In genomic region chr11:119018074-119018938, GRCh38 we compare ENCODE assay signal across 8 cellular contexts. TPM values are rescaled to one million over a fixed set of nuclear protein-coding genes. Genes with fewer than 3 reads are reported as not detected.
A peak's percentile ranks its signal among the peaks of the same experiment; 100 is the strongest.
DNase-seq lines count a peak whose midpoint lies in the region; ATAC-seq, FAIRE-seq and TF ChIP-seq lines count a peak whose summit lies in the region.

Gene RPS25, minus strand, starts transcription at chr11:119018343. Its CDS starts 59 bp downstream, at chr11:119018284.
Gene TRAPPC4, plus strand, starts transcription at chr11:119018766. Its CDS starts 30 bp downstream, at chr11:119018796.

- TF ChIP-seq CTCF in AG10803 (conservative IDR thresholded peaks at IDR 0.05; ENCODE audit: low read length) (no peak), keratinocyte (optimal IDR thresholded peaks at IDR 0.05 in 1 of 3, IDR thresholded peaks at IDR 0.05 in 1 of 3, conservative IDR thresholded peaks at IDR 0.05 in 1 of 3; ENCODE audit: extremely low read depth in 1 of 3, insufficient read depth in 2 of 3, low read length in 3 of 3) (no peak)

- H3K4me2 ChIP-seq in keratinocyte (ENCODE audit: control insufficient read depth, extremely low read depth, insufficient read depth, low read depth, low read length) = peak within 1 kb of the TSS; percentile 82

- H3K9ac ChIP-seq in keratinocyte (ENCODE audit: control insufficient read depth, extremely low read depth, insufficient read depth, low read length) = peak within 1 kb of the TSS; percentile 98

- no peaks in the 10 kb centered on the region for H3K9me3 ChIP-seq in keratinocyte (ENCODE audit: control insufficient read depth, low read depth, low read length)

- no peak for FAIRE-seq in keratinocyte (lab: Jason Lieb, UNC)

- DNase-seq in AG10803 (ENCODE audit: low read depth) (peak; percentile 95), NCI-H460 (ENCODE audit: extremely low read depth, low read depth) (peak; percentile 92), cerebellar nuclear complex (lab: John Stamatoyannopoulos, UW) (peak; percentile 80 to 89), keratinocyte (ENCODE audit: low read depth, low spot score) (peak; percentile 83)
- DNase-seq in activated CD4-positive, CD25-positive, alpha-beta regulatory T cell treated with anti-CD3 and anti-CD28 coated beads, Interleukin-2, amount 50 U/mL, for 72 hours = peak; percentile 92
- peak; percentile 85 to 86 for DNase-seq in stimulated activated CD4-positive, alpha-beta T cell treated with anti-CD3 and anti-CD28 coated beads, Interleukin-15, amount 100 ng/mL, for 1 hour (ENCODE audit: low read depth in 1 of 2, low spot score in 1 of 2)

- peaks cover 53% of the 10 kb centered on the region for H3K79me2 ChIP-seq in keratinocyte (ENCODE audit: control insufficient read depth, insufficient read depth, low read length)

- H2AFZ ChIP-seq in keratinocyte (ENCODE audit: control insufficient read depth, low read length) = peak within 1 kb of the TSS; percentile 99

- dilution Hi-C loops in keratinocyte (cut with MboI; ENCODE audit: extremely low pct_ligation_motif_present, low sequenced_read_pairs) = no loop called here

- H3K9me1 ChIP-seq in keratinocyte (ENCODE audit: control insufficient read depth, extremely low read depth, insufficient read depth, low read length) = no peaks in the 10 kb centered on the region

- H3K27me3 ChIP-seq in keratinocyte (ENCODE audit: control insufficient read depth, extremely low read depth, insufficient read depth, low read length) = no peaks in the 10 kb centered on the region

- H3K4me1 ChIP-seq in keratinocyte (ENCODE audit: control insufficient read depth, extremely low read depth, insufficient read depth, low read length) = peaks cover 19% of the 10 kb centered on the region

- peaks cover 2% of the 10 kb centered on the region for H4K20me1 ChIP-seq in keratinocyte (ENCODE audit: control insufficient read depth, extremely low read depth, insufficient read depth, low read length)

- H3K27ac ChIP-seq in keratinocyte (ENCODE audit: control insufficient read depth, insufficient read depth, low read length) = peak within 1 kb of the TSS; percentile 94

- peak within 1 kb of the TSS; percentile 100 for H3K4me3 ChIP-seq in AG10803 (ENCODE audit: low read length)
- peak within 1 kb of the TSS; percentile 83 to 99 (median 99) for H3K4me3 ChIP-seq in keratinocyte (ENCODE audit: control insufficient read depth in 2 of 3, extremely low read depth in 1 of 3, insufficient read depth in 2 of 3, low read depth in 1 of 3, low read length in 3 of 3)

- peaks cover 15 to 31% of the 10 kb centered on the region in 2 experiments for H3K36me3 ChIP-seq in keratinocyte (ENCODE audit: control insufficient read depth in 2 of 2, extremely low read depth in 1 of 2, insufficient read depth in 2 of 2, low read length in 2 of 2)

- ATAC-seq in GM19043 (IDR thresholded peaks at IDR 0.05; ENCODE audit: low read depth, unreplicated experiment) (peak; percentile 92), HG03378 (IDR thresholded peaks at IDR 0.05; ENCODE audit: unreplicated experiment) (peak; percentile 74)

RNA-seq across cellular contexts. Expression of gene RPS25, which starts in this region (rescaled TPM):
- total RNA-seq in NCI-H460 (2014; rRNA removed; shearing (Covaris generic)) = 1,479 and 1,567 TPM in 2 replicates
- polyA plus RNA-seq in NCI-H460 (2014; cell fraction: nucleus; rRNA removed) = 767 and 983 TPM in 2 replicates
- polyA plus RNA-seq in keratinocyte = 650 to 2,463 TPM (median 978 TPM) in 3 replicates
- 1,677 TPM for polyA plus RNA-seq in keratinocyte (2011; ENCODE audit: low read depth)
- polyA plus RNA-seq in keratinocyte (2011; cell fraction: cytosol; rRNA removed) = 2,647 and 3,511 TPM in 2 replicates
- 639 and 1,109 TPM in 2 replicates for polyA plus RNA-seq in keratinocyte (2011; cell fraction: nucleus; rRNA removed)
- 932 and 1,579 TPM in 2 replicates for polyA plus RNA-seq in keratinocyte (2012; ENCODE audit: low replicate concordance)
- 21.1 to 230 TPM (median 131 TPM) in 3 replicates for polyA minus RNA-seq in keratinocyte
- polyA minus RNA-seq in keratinocyte (2011; cell fraction: cytosol; rRNA and poly(A)+ RNA removed) = 460 TPM
- polyA minus RNA-seq in keratinocyte (2011; cell fraction: nucleus; rRNA and poly(A)+ RNA removed) = 30.3 and 51.6 TPM in 2 replicates

RNA-seq across cellular contexts. Expression of gene TRAPPC4, which starts in this region (rescaled TPM):
- total RNA-seq in NCI-H460 (2014; rRNA removed; shearing (Covaris generic)) = 73.6 and 83.1 TPM in 2 replicates
- 57.4 and 73.3 TPM in 2 replicates for polyA plus RNA-seq in NCI-H460 (2014; cell fraction: nucleus; rRNA removed)
- polyA plus RNA-seq in keratinocyte = 113 to 121 TPM (median 119 TPM) in 3 replicates
- 39.0 TPM for polyA plus RNA-seq in keratinocyte (2011; ENCODE audit: low read depth)
- polyA plus RNA-seq in keratinocyte (2011; cell fraction: cytosol; rRNA removed) = 94.7 and 148 TPM in 2 replicates
- 102 and 109 TPM in 2 replicates for polyA plus RNA-seq in keratinocyte (2011; cell fraction: nucleus; rRNA removed)
- polyA plus RNA-seq in keratinocyte (2012; ENCODE audit: low replicate concordance) = 77.7 and 104 TPM in 2 replicates
- 61.2 to 78.1 TPM (median 68.5 TPM) in 3 replicates for polyA minus RNA-seq in keratinocyte
- polyA minus RNA-seq in keratinocyte (2011; cell fraction: cytosol; rRNA and poly(A)+ RNA removed) = 26.9 TPM
- 25.5 and 29.6 TPM in 2 replicates for polyA minus RNA-seq in keratinocyte (2011; cell fraction: nucleus; rRNA and poly(A)+ RNA removed)

Comparison
In these comparisons a context has a peak if more than half of its experiments do, and no peak if none do; other contexts are left out.
1. Peak in every context shown above with its lines: DNase-seq, ATAC-seq, H3K4me3 ChIP-seq and H3K27ac ChIP-seq.